In genomic region chr1:54463259-54464030, GRCh38 we compare ENCODE assay signal across 14 cellular contexts. TPM values are rescaled to one million over a fixed set of nuclear protein-coding genes. Genes with fewer than 3 reads are reported as not detected.
DNase-seq lines count a peak whose midpoint lies in the region; ATAC-seq, FAIRE-seq and TF ChIP-seq lines count a peak whose summit lies in the region.
"Had no signal": no experiment of that assay in that cellular context is flagged by ENCODE, and none has a peak within 500 bp of the region (broad histone marks: within the 10 kb centered on the region; RNA-seq: fewer than 3 reads in every experiment).

No MANE protein-coding gene starts in this region.

- H3K27me3 ChIP-seq in K562 (ENCODE audit: control insufficient read depth in 2 of 2, insufficient read depth in 2 of 2, low read length in 2 of 2) (no peaks in the 10 kb centered on the region), osteoblast (ENCODE audit: insufficient read depth, low read length) (no peaks in the 10 kb centered on the region)
- H3K27me3 ChIP-seq: vagina had no signal

- H3K4me1 ChIP-seq in K562 (replicated peaks in 1 of 2; ENCODE audit: control insufficient read depth in 2 of 2, insufficient read depth in 2 of 2, low read length in 2 of 2) (peaks cover 43 to 46% of the 10 kb centered on the region in 2 experiments), osteoblast (ENCODE audit: insufficient read depth, low read length) (peaks cover 8% of the 10 kb centered on the region)

- peak overlapping the region; percentile 15 to 45; a peak in 3 of 4 replicates for H3K9ac ChIP-seq in K562 (ENCODE audit: insufficient read depth in 1 of 2, low read depth in 2 of 2, low read length in 2 of 2)

- POLR2A ChIA-PET in activated CD4-positive, alpha-beta memory T cell treated with anti-CD3 and anti-CD28 coated beads for 36 hours (lab: Charles Lee) = no interaction called here
- POLR2A ChIA-PET in activated CD4-positive, alpha-beta memory T cell treated with anti-CD3 and anti-CD28 coated beads, Interleukin-2, amount 10 ng/mL, durations not matched to agents 7 days and 5 days (lab: Charles Lee) = no interaction called here
- POLR2A ChIA-PET in K562 (lab: Yijun Ruan, JAX) = interaction anchor here (0.5 to 2.4 kb wide), 6 partner anchors 14 to 242 kb away, joined by 3 to 7 read pairs (median 4); no protein-coding TSS in a partner anchor

- H3K36me3 Mint-ChIP-seq in activated CD4-positive, alpha-beta memory T cell treated with anti-CD3 and anti-CD28 coated beads for 36 hours = no peaks in the 10 kb centered on the region
- no peaks in the 10 kb centered on the region for H3K36me3 Mint-ChIP-seq in activated CD4-positive, alpha-beta memory T cell treated with anti-CD3 and anti-CD28 coated beads, Interleukin-2, amount 10 ng/mL, durations not matched to agents 7 days and 5 days (ENCODE audit: low read depth)

- H3K4me3 ChIP-seq in K562 (no peak overlapping the region), osteoblast (ENCODE audit: insufficient read depth, low read length) (no peak overlapping the region)
- H3K4me3 ChIP-seq: PC-9, vagina had no signal

- intact Hi-C loops in activated CD4-positive, alpha-beta memory T cell treated with anti-CD3 and anti-CD28 coated beads for 36 hours (cut with micrococcal nuclease) = no loop called here
- intact Hi-C loops in K562 (cut with micrococcal nuclease) = loop anchor here (1.0 to 5.0 kb wide), 2 partner anchors 36 to 56 kb away; no protein-coding TSS in a partner anchor

- peak; percentile 43; the same call in 1 of the 2 replicates for TF ChIP-seq EP300 in K562 (IDR thresholded peaks at IDR 0.05; ENCODE audit: low read length)

- 32% methylated on average over 10 of the region's 10 CpGs for WGBS in K562 (ENCODE audit: insufficient coverage, low coverage, missing lambda C conversion rate)

- TF ChIP-seq POLR2A in K562 (conservative IDR thresholded peaks at IDR 0.05) = no peak

- peak overlapping the region; percentile 15 for H3K27ac Mint-ChIP-seq in activated CD4-positive, alpha-beta memory T cell treated with anti-CD3 and anti-CD28 coated beads for 36 hours
- H3K27ac Mint-ChIP-seq in activated CD4-positive, alpha-beta memory T cell treated with anti-CD3 and anti-CD28 coated beads, Interleukin-2, amount 10 ng/mL, durations not matched to agents 7 days and 5 days = no peak overlapping the region

- H3K36me3 ChIP-seq in K562 (ENCODE audit: control insufficient read depth, insufficient read depth, low read length) = no peaks in the 10 kb centered on the region
- H3K36me3 ChIP-seq in osteoblast (ENCODE audit: insufficient read depth, low read length) = no peaks in the 10 kb centered on the region
- H3K36me3 ChIP-seq: vagina had no signal

- ATAC-seq in K562 = peak; percentile 51

- CTCF ChIA-PET in activated CD4-positive, alpha-beta memory T cell treated with anti-CD3 and anti-CD28 coated beads for 36 hours (lab: Charles Lee) = interaction anchor here (1.3 kb wide), 1 partner anchor 36 kb away, joined by 3 read pairs; no protein-coding TSS in a partner anchor
- CTCF ChIA-PET in activated CD4-positive, alpha-beta memory T cell treated with anti-CD3 and anti-CD28 coated beads, Interleukin-2, amount 10 ng/mL, durations not matched to agents 7 days and 5 days (lab: Charles Lee) = no interaction called here
- CTCF ChIA-PET in K562 (lab: Yijun Ruan, JAX; ENCODE audit: low intra/inter-chr PET ratio) = no interaction called here

- H2AFZ ChIP-seq in K562 (ENCODE audit: low read depth, low read length) (peak overlapping the region; percentile 76), osteoblast (ENCODE audit: low read length) (no peak overlapping the region)
- H2AFZ ChIP-seq: PC-9 had no signal

- DNase-seq in activated CD4-positive, alpha-beta memory T cell treated with anti-CD3 and anti-CD28 coated beads for 36 hours = no peak
- no peak for DNase-seq in activated CD4-positive, alpha-beta memory T cell treated with anti-CD3 and anti-CD28 coated beads, Interleukin-2, amount 10 ng/mL, durations not matched to agents 7 days and 5 days
- DNase-seq in NCI-H2171 treated with DMSO at 0.1 percent for 48 hours (lab: John Stamatoyannopoulos, UW) (peak; percentile 48), K562 (ENCODE audit: extremely low read depth in 1 of 4, low spot score in 3 of 4) (peak in 2 of 4 experiments; percentile 40 to 64), osteoblast (ENCODE audit: insufficient read length, low spot score, missing footprints) (peak; percentile 73), kidney glomerular epithelial cell (lab: John Stamatoyannopoulos, UW) (no peak), ecto neural progenitor cell (ENCODE audit: low spot score) (no peak), NCI-H1105 (lab: John Stamatoyannopoulos, UW) (no peak)
- DNase-seq: ACHN, DMS53, KBM-7, NCI-H2081, PC-9 had no signal

- no peak overlapping the region for H3K4me2 ChIP-seq in K562 (ENCODE audit: insufficient read depth, low read length)
- H3K4me2 ChIP-seq in osteoblast (ENCODE audit: insufficient read depth, low read length) = no peak overlapping the region
- H3K4me2 ChIP-seq: PC-9 had no signal

- no TSS peak for BruUV-seq in K562 (replicated peaks; lab: Mats Ljungman, UMichigan)

- peaks cover 36% of the 10 kb centered on the region for H3K4me1 Mint-ChIP-seq in activated CD4-positive, alpha-beta memory T cell treated with anti-CD3 and anti-CD28 coated beads for 36 hours (ENCODE audit: low read depth)
- H3K4me1 Mint-ChIP-seq in activated CD4-positive, alpha-beta memory T cell treated with anti-CD3 and anti-CD28 coated beads, Interleukin-2, amount 10 ng/mL, durations not matched to agents 7 days and 5 days = peaks cover 43% of the 10 kb centered on the region

- H4K20me1 ChIP-seq in K562 (replicated peaks; ENCODE audit: control insufficient read depth, insufficient read depth, low read length) (no peaks in the 10 kb centered on the region), osteoblast (ENCODE audit: insufficient read depth, low read length) (no peaks in the 10 kb centered on the region)

- no peak; a peak in 1 of 4 replicates for TF ChIP-seq RAD21 in K562 (CRISPR knock-in tag; conservative IDR thresholded peaks at IDR 0.05 in 1 of 2, IDR thresholded peaks at IDR 0.05 in 1 of 2)

- H3K79me2 ChIP-seq in K562 (ENCODE audit: control insufficient read depth, insufficient read depth, low read length) (no peaks in the 10 kb centered on the region), osteoblast (ENCODE audit: insufficient read depth, low read length) (no peaks in the 10 kb centered on the region)

- no peak overlapping the region for H3K4me3 Mint-ChIP-seq in activated CD4-positive, alpha-beta memory T cell treated with anti-CD3 and anti-CD28 coated beads for 36 hours
- H3K4me3 Mint-ChIP-seq in activated CD4-positive, alpha-beta memory T cell treated with anti-CD3 and anti-CD28 coated beads, Interleukin-2, amount 10 ng/mL, durations not matched to agents 7 days and 5 days = no peak overlapping the region

- H3K27me3 Mint-ChIP-seq in activated CD4-positive, alpha-beta memory T cell treated with anti-CD3 and anti-CD28 coated beads for 36 hours = no peaks in the 10 kb centered on the region
- H3K27me3 Mint-ChIP-seq in activated CD4-positive, alpha-beta memory T cell treated with anti-CD3 and anti-CD28 coated beads, Interleukin-2, amount 10 ng/mL, durations not matched to agents 7 days and 5 days = peaks cover 7% of the 10 kb centered on the region

- in situ Hi-C loops in K562 (cut with MboI) = no loop called here

- TF ChIP-seq CTCF in K562 (IDR thresholded peaks at IDR 0.05 in 2 of 3, conservative IDR thresholded peaks at IDR 0.05 in 1 of 3; ENCODE audit: insufficient read depth in 2 of 3, low read depth in 1 of 3, low read length in 3 of 3) (no peak), osteoblast (IDR thresholded peaks at IDR 0.05; ENCODE audit: extremely low read depth, low read depth, low read length) (no peak)

- H3K9me3 Mint-ChIP-seq in activated CD4-positive, alpha-beta memory T cell treated with anti-CD3 and anti-CD28 coated beads for 36 hours = no peaks in the 10 kb centered on the region
- H3K9me3 Mint-ChIP-seq in activated CD4-positive, alpha-beta memory T cell treated with anti-CD3 and anti-CD28 coated beads, Interleukin-2, amount 10 ng/mL, durations not matched to agents 7 days and 5 days = no peaks in the 10 kb centered on the region

- peaks cover 2% of the 10 kb centered on the region for H3K9me1 ChIP-seq in K562 (ENCODE audit: control insufficient read depth, insufficient read depth, low read length)

- H3K9me3 ChIP-seq in K562 (replicated peaks; ENCODE audit: control insufficient read depth, insufficient read depth, low read depth, low read length) (no peaks in the 10 kb centered on the region), osteoblast (ENCODE audit: low read depth, low read length) (no peaks in the 10 kb centered on the region)
- H3K9me3 ChIP-seq: vagina had no signal

- peak overlapping the region; percentile 67 for H3K27ac ChIP-seq in K562 (ENCODE audit: extremely low read depth, low read depth, low read length)
- no peak overlapping the region for H3K27ac ChIP-seq in osteoblast (ENCODE audit: low read depth, low read length)
- H3K27ac ChIP-seq: PC-9, vagina had no signal

- no peak for FAIRE-seq in K562 (lab: Jason Lieb, UNC)

TF ChIP-seq in K562, 482 proteins besides CTCF, POLR2A, EP300 and RAD21 (continues in another document):
- TF ChIP-seq NFIC (IDR thresholded peaks at IDR 0.05) = peak; percentile 99
- peak; percentile 93 for TF ChIP-seq RBM25 (IDR thresholded peaks at IDR 0.05; ENCODE audit: low read depth, low read length, severe bottlenecking)

RNA-seq across cellular contexts. Expression of gene SSBP3, which starts 57.3 kb away (rescaled TPM):
- 10 to 100 TPM; 44.4 to 49.6 TPM for total RNA-seq in activated CD4-positive, alpha-beta memory T cell treated with anti-CD3 and anti-CD28 coated beads for 36 hours
- 10 to 100 TPM; 90.0 TPM for total RNA-seq in activated CD4-positive, alpha-beta memory T cell treated with anti-CD3 and anti-CD28 coated beads, Interleukin-2, amount 10 ng/mL, durations not matched to agents 7 days and 5 days
- 55.7 and 82.4 TPM in 2 replicates for total RNA-seq in K562 (2011; cell fraction: chromatin; rRNA removed; ENCODE audit: low replicate concordance)
- 34.6 and 49.5 TPM in 2 replicates for total RNA-seq in K562 (2011; cell fraction: nucleolus; rRNA removed)
- 48.8 and 81.9 TPM in 2 replicates for total RNA-seq in K562 (2011; cell fraction: nucleoplasm; rRNA removed)
- total RNA-seq in K562 (2014; rRNA removed) (23.8 and 36.9 TPM in 2 replicates), K562 (2014; rRNA removed; fragmentation: Illumina TruSeq; extraction: Trizol) (33.8 and 44.0 TPM in 2 replicates), K562 (2015; rRNA removed; fragmentation: Illumina TruSeq; extraction: Trizol) (39.8 and 45.1 TPM in 2 replicates), K562 (2021) (102 and 106 TPM in 2 replicates), osteoblast (14.5 and 18.3 TPM in 2 replicates)
- polyA plus RNA-seq in K562 (2011; rRNA removed) (17.6 and 43.9 TPM in 2 replicates), K562 (2014; fragmentation: Illumina TruSeq; extraction: Trizol) (107 and 108 TPM in 2 replicates), K562 (2014; fragmentation: Nextera tagmentation; extraction: Ambion mirVana) (1 to 10 TPM; 8.7 TPM), K562 (2014; rRNA removed) (51.4 and 68.8 TPM in 2 replicates)
- 18.4 and 40.7 TPM in 2 replicates for polyA plus RNA-seq in K562 (2011; cell fraction: cytosol; rRNA removed)
- polyA plus RNA-seq in K562 (2011; cell fraction: nucleus; rRNA removed) = 39.0 and 40.4 TPM in 2 replicates
- 79.9 and 107 TPM in 2 replicates for polyA plus RNA-seq in K562 (2012)
- polyA minus RNA-seq in K562 (2011; rRNA and poly(A)+ RNA removed) = 13.2 and 17.4 TPM in 2 replicates
- 21.6 and 33.8 TPM in 2 replicates for polyA minus RNA-seq in K562 (2011; cell fraction: cytosol; rRNA and poly(A)+ RNA removed)
- polyA minus RNA-seq in K562 (2011; cell fraction: nucleus; rRNA and poly(A)+ RNA removed) = 9.7 and 14.1 TPM in 2 replicates

Comparison
In these comparisons a context has a peak if more than half of its experiments do, and no peak if none do; other contexts are left out.
1. DNase-seq: peak in NCI-H2171 treated with DMSO at 0.1 percent for 48 hours (single experiment) and osteoblast (single experiment); none in activated CD4-positive, alpha-beta memory T cell treated with anti-CD3 and anti-CD28 coated beads for 36 hours (single experiment), activated CD4-positive, alpha-beta memory T cell treated with anti-CD3 and anti-CD28 coated beads, Interleukin-2, amount 10 ng/mL, durations not matched to agents 7 days and 5 days (single experiment), kidney glomerular epithelial cell (single experiment), ecto neural progenitor cell (single experiment) and NCI-H1105 (single experiment).